In the genomic region with DNA sequence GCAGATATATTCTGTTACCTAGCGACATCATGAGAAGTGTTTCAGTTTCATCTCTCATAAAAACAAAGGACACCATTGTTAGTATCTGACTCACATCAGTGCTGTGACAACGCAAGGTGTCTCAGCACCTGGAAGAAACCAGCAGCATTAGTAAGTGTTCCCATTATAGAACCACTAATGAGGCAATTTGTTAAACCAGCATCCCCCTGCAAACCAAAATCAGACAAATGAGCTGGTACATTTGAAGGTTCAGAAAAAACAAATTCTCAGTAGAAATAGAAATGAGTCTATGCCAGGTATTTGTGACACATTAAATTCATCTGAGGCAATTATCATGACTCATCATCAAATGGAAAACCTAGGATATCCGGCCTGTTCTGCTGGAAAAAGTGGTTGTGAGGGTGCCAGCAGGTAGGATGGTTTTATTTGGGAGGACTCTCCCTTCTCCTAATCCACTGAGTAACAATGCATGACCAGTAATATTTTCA, we compare ENCODE assay signal across 9 cellular contexts.
DNase-seq lines count a peak whose midpoint lies in the region; ATAC-seq and TF ChIP-seq lines count a peak whose summit lies in the region.
"Had no signal": no experiment of that assay in that cellular context is flagged by ENCODE, and none has a peak within 500 bp of the region (broad histone marks: within the 10 kb centered on the region; RNA-seq: fewer than 3 reads in every experiment).

No MANE protein-coding gene starts in this region.

- POLR2A ChIA-PET in HEK293T (lab: Yijun Ruan, JAX), result no interaction called here

- no peaks in the 10 kb centered on the region for H3K36me3 ChIP-seq in mesendoderm (ENCODE audit: control insufficient read depth, insufficient read depth, low read length)
- no peaks in the 10 kb centered on the region for H3K36me3 ChIP-seq in left ventricle myocardium inferior

- H3K4me2 ChIP-seq in mesendoderm (ENCODE audit: low read length), result no peak overlapping the region

- H3K4me1 Mint-ChIP-seq in activated naive CD4-positive, alpha-beta T cell treated with anti-CD3 and anti-CD28 coated beads, Interleukin-2, amount 10 ng/mL, durations not matched to agents 7 days and 5 days, result peaks cover 63% of the 10 kb centered on the region

- H3K9me3 ChIP-seq in left ventricle myocardium inferior (replicated peaks), result no peaks in the 10 kb centered on the region

- H3K27ac ChIP-seq in mesendoderm (ENCODE audit: low read depth, low read length) (no peak overlapping the region), left ventricle myocardium inferior (replicated peaks) (no peak overlapping the region)
- H3K27ac ChIP-seq: SK-N-MC had no signal

- H3K4me1 ChIP-seq in mesendoderm (ENCODE audit: control insufficient read depth, low read depth, low read length) (no peaks in the 10 kb centered on the region), left ventricle myocardium inferior (no peaks in the 10 kb centered on the region)

- H3K9ac ChIP-seq in mesendoderm (ENCODE audit: low read length), result no peak overlapping the region

- H3K4me3 Mint-ChIP-seq in activated naive CD4-positive, alpha-beta T cell treated with anti-CD3 and anti-CD28 coated beads, Interleukin-2, amount 10 ng/mL, durations not matched to agents 7 days and 5 days, result no peak overlapping the region

- peaks cover 52% of the 10 kb centered on the region for H3K36me3 Mint-ChIP-seq in activated naive CD4-positive, alpha-beta T cell treated with anti-CD3 and anti-CD28 coated beads, Interleukin-2, amount 10 ng/mL, durations not matched to agents 7 days and 5 days

- H2AK5ac ChIP-seq in mesendoderm (ENCODE audit: low read length), result no peak overlapping the region

- no peak overlapping the region for H2BK120ac ChIP-seq in mesendoderm (ENCODE audit: low read depth, low read length)

- no peaks in the 10 kb centered on the region for H3K79me1 ChIP-seq in mesendoderm (ENCODE audit: low read length)

- H3K79me2 ChIP-seq in mesendoderm (ENCODE audit: control insufficient read depth, insufficient read depth, low read length), result no peaks in the 10 kb centered on the region

- peak; percentile 82 for ATAC-seq in GM19397 (IDR thresholded peaks at IDR 0.05; ENCODE audit: unreplicated experiment)
- peak; percentile 82 for ATAC-seq in HG03135 (IDR thresholded peaks at IDR 0.05; ENCODE audit: unreplicated experiment)

- H2BK15ac ChIP-seq in mesendoderm (replicated peaks; ENCODE audit: low read depth), result no peak overlapping the region

- H3K27ac Mint-ChIP-seq in activated naive CD4-positive, alpha-beta T cell treated with anti-CD3 and anti-CD28 coated beads, Interleukin-2, amount 10 ng/mL, durations not matched to agents 7 days and 5 days, result peak overlapping the region; percentile 60

- H4K5ac ChIP-seq in mesendoderm (ENCODE audit: low read length), result no peak overlapping the region

- H3K4me3 ChIP-seq in mesendoderm (ENCODE audit: low read length) (no peak overlapping the region), left ventricle myocardium inferior (no peak overlapping the region)
- H3K4me3 ChIP-seq: SK-N-MC had no signal

- CTCF ChIA-PET in activated naive CD4-positive, alpha-beta T cell treated with anti-CD3 and anti-CD28 coated beads, Interleukin-2, amount 10 ng/mL, durations not matched to agents 7 days and 5 days (lab: Charles Lee), result interaction anchor here (1.2 to 1.3 kb wide), 2 partner anchors 58 to 181 kb away, joined by 3 to 4 read pairs; no protein-coding TSS in a partner anchor
- CTCF ChIA-PET in HEK293T (lab: Yijun Ruan, JAX), result no interaction called here

- H3K56ac ChIP-seq in mesendoderm (ENCODE audit: low read length), result no peak overlapping the region

- intact Hi-C loops in left ventricle myocardium inferior (cut with micrococcal nuclease), result no loop called here

- H3K27me3 ChIP-seq in mesendoderm (ENCODE audit: insufficient read depth, low read length, poor library complexity) (no peaks in the 10 kb centered on the region), left ventricle myocardium inferior (ENCODE audit: low read depth) (no peaks in the 10 kb centered on the region)

- H3K23ac ChIP-seq in mesendoderm (ENCODE audit: low read length), result no peak overlapping the region

- no peak overlapping the region for H3K18ac ChIP-seq in mesendoderm (ENCODE audit: low read length)

- H3K27me3 Mint-ChIP-seq in activated naive CD4-positive, alpha-beta T cell treated with anti-CD3 and anti-CD28 coated beads, Interleukin-2, amount 10 ng/mL, durations not matched to agents 7 days and 5 days, result no peaks in the 10 kb centered on the region

- peaks cover 56% of the 10 kb centered on the region for H3K9me3 Mint-ChIP-seq in activated naive CD4-positive, alpha-beta T cell treated with anti-CD3 and anti-CD28 coated beads, Interleukin-2, amount 10 ng/mL, durations not matched to agents 7 days and 5 days

- DNase-seq in EL, result peak; percentile 5
- DNase-seq in activated naive CD4-positive, alpha-beta T cell treated with anti-CD3 and anti-CD28 coated beads, Interleukin-2, amount 10 ng/mL, durations not matched to agents 7 days and 5 days, result no peak
- no peak for DNase-seq in mesendoderm
- no peak for DNase-seq in NCI-H1092 (lab: John Stamatoyannopoulos, UW)
- DNase-seq in left ventricle myocardium inferior, result no peak
- DNase-seq in HEK293T (ENCODE audit: extremely low spot score), result no peak

- no CpG with 5 or more reads among the region's 3 CpGs for WGBS in mesendoderm (ENCODE audit: extremely low coverage, insufficient coverage, low lambda C conversion rate)

- no peak overlapping the region for H2BK5ac ChIP-seq in mesendoderm (ENCODE audit: low read length)

- no peak overlapping the region for H3K4ac ChIP-seq in mesendoderm (ENCODE audit: low read depth, low read length)

- TF ChIP-seq CTCF in left ventricle myocardium inferior (IDR thresholded peaks at IDR 0.05; ENCODE audit: borderline replicate concordance), result no peak

- H4K8ac ChIP-seq in mesendoderm (ENCODE audit: low read depth, low read length), result no peak overlapping the region

TF ChIP-seq in HEK293T, 16 proteins besides CTCF, POLR2A, EP300 and RAD21:
- TF ChIP-seq FOXK2 (IDR thresholded peaks at IDR 0.05) (no peak), NFRKB (IDR thresholded peaks at IDR 0.05) (no peak), ARNT (IDR thresholded peaks at IDR 0.05) (no peak), BHLHE40 (IDR thresholded peaks at IDR 0.05; ENCODE audit: borderline replicate concordance) (no peak), CTBP1 (IDR thresholded peaks at IDR 0.05; ENCODE audit: borderline replicate concordance) (no peak), FOXA1 (IDR thresholded peaks at IDR 0.05) (no peak), SP1 (IDR thresholded peaks at IDR 0.05) (no peak), SUZ12 (IDR thresholded peaks at IDR 0.05) (no peak), ZNF384 (IDR thresholded peaks at IDR 0.05) (no peak), TARDBP (IDR thresholded peaks at IDR 0.05) (no peak)
